In genomic region chr4:12110607-12111006, GRCh38 we compare ENCODE assay signal across 23 cellular contexts.
"Had no signal": no experiment of that assay in that cellular context is flagged by ENCODE, and none has a peak within 500 bp of the region (broad histone marks: within the 10 kb centered on the region; RNA-seq: fewer than 3 reads in every experiment).

No MANE protein-coding gene starts in this region.

- H3K27ac ChIP-seq: epithelial cell of prostate, left lung, lower lobe of right lung, right atrium auricular region, suprapubic skin, tibial artery, VCaP had no signal

- H3K4me3 ChIP-seq: left lung, lower lobe of right lung, right atrium auricular region, suprapubic skin, tibial artery had no signal

- DNase-seq: activated CD4-positive, alpha-beta T cell treated with anti-CD3 and anti-CD28 coated beads for 4 hours; activated CD4-positive, alpha-beta T cell treated with anti-CD3 and anti-CD28 coated beads, Interleukin-2, amount 50 U/mL, for 4 hours; activated naive CD4-positive, alpha-beta T cell; activated T-cell treated with anti-CD3 and anti-CD28 coated beads for 4 hours; activated T-cell treated with anti-CD3 and anti-CD28 coated beads, Interleukin-2, amount 50 U/mL, for 72 hours; anterior cingulate cortex; dermis blood vessel endothelial cell; effector CD8-positive, alpha-beta T cell; glutamatergic neuron; left lung; lower lobe of right lung; mesenchymal stem cell; naive thymus-derived CD8-positive, alpha-beta T cell; occipital lobe; stimulated activated CD4-positive, alpha-beta T cell treated with anti-CD3 and anti-CD28 coated beads, Interleukin-15, amount 100 ng/mL, for 24 hours; stimulated activated CD4-positive, alpha-beta T cell treated with anti-CD3 and anti-CD28 coated beads, Interleukin-2, amount 100 ng/mL, for 24 hours; stimulated activated naive CD4-positive, alpha-beta T cell; tibial artery had no signal

- ATAC-seq: activated naive CD4-positive, alpha-beta T cell treated with anti-CD3 and anti-CD28 coated beads, Interleukin-2, amount 50 U/mL, for 72 hours; activated T-cell treated with anti-CD3 and anti-CD28 coated beads, Interleukin-2, amount 50 U/mL, for 72 hours; left lung; lower lobe of right lung; naive thymus-derived CD8-positive, alpha-beta T cell had no signal

- H3K27me3 ChIP-seq: left lung, right atrium auricular region, suprapubic skin, tibial artery had no signal

- H3K36me3 ChIP-seq: left lung, lower lobe of right lung, right atrium auricular region, suprapubic skin, tibial artery had no signal

- H3K9me3 ChIP-seq: lower lobe of right lung had no signal

- H3K4me1 ChIP-seq: left lung, lower lobe of right lung, right atrium auricular region, suprapubic skin, tibial artery had no signal
